Comparison of ENCODE assay signal across 8 cellular contexts in the genomic region with DNA sequence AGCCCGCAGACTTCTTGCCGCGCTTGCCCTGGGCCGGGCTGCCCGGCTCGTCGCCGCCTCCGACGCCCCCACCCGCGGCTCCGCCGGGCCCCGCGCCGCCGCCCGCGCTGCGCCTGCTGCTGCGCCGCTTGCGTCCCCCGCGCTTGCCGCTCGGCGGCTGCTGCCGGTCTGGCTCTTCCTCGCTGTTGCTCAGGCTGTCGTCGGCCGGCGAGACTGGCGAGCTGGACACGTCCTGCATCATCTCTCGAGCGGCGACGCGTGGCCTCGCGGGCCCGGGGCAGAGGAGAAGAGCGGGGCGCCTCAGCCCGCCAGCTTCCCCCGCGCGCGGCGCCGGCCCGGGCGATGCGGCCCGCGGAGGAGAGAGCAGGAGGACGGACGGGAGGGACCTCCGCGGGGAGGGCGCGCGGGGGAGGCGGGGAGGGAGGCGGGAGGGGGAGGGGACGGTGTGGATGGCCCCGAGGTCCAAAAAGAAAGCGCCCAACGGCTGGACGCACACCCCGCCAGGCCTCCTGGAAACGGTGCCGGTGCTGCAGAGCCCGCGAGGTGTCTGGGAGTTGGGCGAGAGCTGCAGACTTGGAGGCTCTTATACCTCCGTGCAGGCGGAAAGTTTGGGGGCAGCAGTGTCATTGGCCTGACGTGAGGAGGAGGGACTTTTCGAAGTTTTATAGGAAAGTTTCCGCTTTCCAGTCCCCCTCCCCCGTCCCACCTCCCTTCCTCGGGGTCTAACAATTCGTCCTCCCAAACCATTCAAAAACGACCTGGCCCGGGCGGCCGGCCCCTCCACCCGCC. TPM values are rescaled to one million over a fixed set of nuclear protein-coding genes. Genes with fewer than 3 reads are reported as not detected.
DNase-seq lines count a peak whose midpoint lies in the region; ATAC-seq and TF ChIP-seq lines count a peak whose summit lies in the region.

TWIST1 (minus strand) TSS at position 556 of the 789 bp plus-strand sequence; CDS start at position 241, 315 bp downstream.

- H3K27ac Mint-ChIP-seq in stimulated activated memory B cell treated with anti-CD40 and anti-IgM and Interleukin-4, amounts not matched to agents 10 μg/mL and 1 μg/mL and 100 μg/mL, for 72 hours: no peak within 1 kb of the TSS

- H4K20me1 ChIP-seq in KMS-11 (ENCODE audit: insufficient read depth): no peaks in the 10 kb centered on the region

- intact Hi-C loops in ascending aorta (cut with DNase I): loop anchor here (5.0 to 10.0 kb wide), 7 partner anchors 250 to 892 kb away; partner anchors contain the start of gene HDAC9
- intact Hi-C loops in left colon (cut with DNase I, micrococcal nuclease): no loop called here

- no peak within 1 kb of the TSS for H3K4me3 ChIP-seq in KMS-11 (IDR thresholded peaks at IDR 0.05; ENCODE audit: insufficient read depth, low read depth, low read length)
- peak within 1 kb of the TSS; percentile 81 to 82 for H3K4me3 ChIP-seq in ascending aorta
- H3K4me3 ChIP-seq in iPS-15b (ENCODE audit: low read depth, low read length): peak within 1 kb of the TSS; percentile 58

- H3K9me3 ChIP-seq in ascending aorta (no peaks in the 10 kb centered on the region), iPS-15b (ENCODE audit: control insufficient read depth, insufficient read depth, low read length) (no peaks in the 10 kb centered on the region)

- DNase-seq in NCI-H2227 (lab: John Stamatoyannopoulos, UW; ENCODE audit: unreplicated experiment) (peak; percentile 36), NCI-H2227 treated with DMSO at 0.1 percent for 48 hours (lab: John Stamatoyannopoulos, UW) (no peak), ascending aorta (ENCODE audit: low spot score in 2 of 2) (peak in 1 of 2 donors; percentile 88), left colon (no peak)
- no peak for DNase-seq in activated naive CD4-positive, alpha-beta T cell (lab: John Stamatoyannopoulos, UW)

- TF ChIP-seq CTCF in KMS-11 (conservative IDR thresholded peaks at IDR 0.05; ENCODE audit: low read depth, low read length) (no peak), ascending aorta (IDR thresholded peaks at IDR 0.05) (peak in 1 of 3 experiments; percentile 22)

- no peaks in the 10 kb centered on the region for H3K36me3 ChIP-seq in KMS-11 (ENCODE audit: insufficient read depth)
- H3K36me3 ChIP-seq in ascending aorta: no peaks in the 10 kb centered on the region
- H3K36me3 ChIP-seq in iPS-15b (ENCODE audit: control insufficient read depth, insufficient read depth, low read length): no peaks in the 10 kb centered on the region

- H3K4me1 ChIP-seq in KMS-11 (ENCODE audit: low read depth, poor library complexity, severe bottlenecking): peaks cover 17% of the 10 kb centered on the region
- peaks cover 0 to 13% of the 10 kb centered on the region in 2 donors for H3K4me1 ChIP-seq in ascending aorta
- peaks cover 11% of the 10 kb centered on the region for H3K4me1 ChIP-seq in iPS-15b (ENCODE audit: control insufficient read depth, insufficient read depth, low read length)

- H3K27me3 Mint-ChIP-seq in stimulated activated memory B cell treated with anti-CD40 and anti-IgM and Interleukin-4, amounts not matched to agents 10 μg/mL and 1 μg/mL and 100 μg/mL, for 72 hours: peaks cover 78% of the 10 kb centered on the region

- H3K27ac ChIP-seq in KMS-11 (peak within 1 kb of the TSS; percentile 53), ascending aorta (peak within 1 kb of the TSS; percentile 78 to 89)

- H3K9me3 Mint-ChIP-seq in stimulated activated memory B cell treated with anti-CD40 and anti-IgM and Interleukin-4, amounts not matched to agents 10 μg/mL and 1 μg/mL and 100 μg/mL, for 72 hours: no peaks in the 10 kb centered on the region

- peak within 1 kb of the TSS; percentile 68 for H3K4me3 Mint-ChIP-seq in stimulated activated memory B cell treated with anti-CD40 and anti-IgM and Interleukin-4, amounts not matched to agents 10 μg/mL and 1 μg/mL and 100 μg/mL, for 72 hours

- peaks cover 16% of the 10 kb centered on the region for H3K4me1 Mint-ChIP-seq in stimulated activated memory B cell treated with anti-CD40 and anti-IgM and Interleukin-4, amounts not matched to agents 10 μg/mL and 1 μg/mL and 100 μg/mL, for 72 hours

- H3K4me2 ChIP-seq in KMS-11: peak within 1 kb of the TSS; percentile 70; the same call in 1 of the 2 replicates

- peak within 1 kb of the TSS; percentile 92 for H2AFZ ChIP-seq in KMS-11 (ENCODE audit: low read depth)

- H3K9ac ChIP-seq in KMS-11 (peak within 1 kb of the TSS; percentile 75), iPS-15b (ENCODE audit: low read depth, low read length) (peak within 1 kb of the TSS; percentile 8)

- H3K27me3 ChIP-seq in KMS-11 (ENCODE audit: insufficient read depth, low read depth): no peaks in the 10 kb centered on the region
- H3K27me3 ChIP-seq in ascending aorta: no peaks in the 10 kb centered on the region
- H3K27me3 ChIP-seq in iPS-15b (ENCODE audit: control insufficient read depth, insufficient read depth, low read length): peaks cover 92% of the 10 kb centered on the region

- no peaks in the 10 kb centered on the region for H3K36me3 Mint-ChIP-seq in stimulated activated memory B cell treated with anti-CD40 and anti-IgM and Interleukin-4, amounts not matched to agents 10 μg/mL and 1 μg/mL and 100 μg/mL, for 72 hours

- ATAC-seq in stimulated activated memory B cell treated with anti-CD40 and anti-IgM and Interleukin-4, amounts not matched to agents 10 μg/mL and 1 μg/mL and 100 μg/mL, for 72 hours: peak; percentile 52
- ATAC-seq in left colon: no peak

- peaks cover 25% of the 10 kb centered on the region for H3K79me2 ChIP-seq in KMS-11 (ENCODE audit: insufficient read depth, low read depth)

RNA-seq across cellular contexts. Expression of gene TWIST1, which starts in this region (rescaled TPM):
- total RNA-seq in ascending aorta (2.0 TPM), left colon (under 1 TPM; 0.27 to 0.81 TPM)
